ENCODE assay signal across 1 cellular context in the genomic region with DNA sequence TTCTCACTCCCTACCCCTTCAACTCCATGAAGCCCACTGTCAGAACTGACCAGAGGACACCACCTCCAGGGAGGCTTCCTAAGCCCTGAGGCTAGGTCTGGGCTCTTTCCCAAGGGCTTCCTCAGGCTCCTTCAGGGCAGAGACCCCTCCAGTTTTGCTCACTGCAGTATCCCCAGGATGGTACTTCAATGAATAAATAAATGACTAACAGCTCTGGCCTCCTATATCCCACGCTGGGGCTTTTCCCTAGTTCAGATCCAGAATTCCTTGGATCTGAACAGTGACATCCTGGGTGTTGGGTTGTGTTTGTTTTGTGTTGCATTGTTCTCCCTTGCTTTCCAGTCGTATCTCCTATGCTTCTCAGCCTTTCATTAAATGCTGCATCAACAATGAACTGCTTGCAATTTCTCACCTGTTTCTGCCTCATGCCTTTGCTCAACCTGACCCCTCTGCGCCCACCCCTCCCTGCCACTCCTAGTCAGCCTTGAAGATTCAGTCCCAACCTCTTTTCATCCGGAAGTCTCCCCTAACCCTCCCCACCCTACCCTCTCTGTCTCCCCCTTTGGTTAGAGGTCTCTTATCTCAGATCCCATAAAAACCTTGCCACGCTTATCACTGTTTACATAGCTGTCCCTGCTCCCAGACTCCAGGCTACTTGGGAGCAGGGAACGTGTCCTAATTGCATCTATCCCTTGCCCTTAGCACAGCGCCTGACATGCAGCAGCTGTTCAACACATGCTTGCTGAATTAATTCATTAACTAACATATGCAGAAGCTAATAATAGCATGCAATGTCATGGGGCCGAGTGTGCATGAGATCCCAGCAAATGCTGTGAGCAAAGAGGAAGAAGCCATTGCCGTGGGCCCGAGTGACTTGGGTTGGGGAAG.
TF ChIP-seq lines count a peak whose summit lies in the region.

No MANE protein-coding gene starts in this region.

TF ChIP-seq in HEK293, 187 proteins besides CTCF, POLR2A, EP300 and RAD21 (continued from another document and continues in another):
- TF ChIP-seq ZFP3 (tag by site-specific recombination; IDR thresholded peaks at IDR 0.05; ENCODE audit: low read depth) (no peak), ZNF423 (tag by site-specific recombination; IDR thresholded peaks at IDR 0.05) (no peak), ATF2 (tag by site-specific recombination; IDR thresholded peaks at IDR 0.05; ENCODE audit: low read depth) (no peak), ZFP69B (tag by site-specific recombination; IDR thresholded peaks at IDR 0.05) (0 out of 2 replicates have a peak, but pooled peaks have one; percentile 41), ZNF692 (tag by site-specific recombination; IDR thresholded peaks at IDR 0.05) (peak; percentile 56; the same call in 1 of the 2 replicates), PRDM10 (tag by site-specific recombination; IDR thresholded peaks at IDR 0.05) (peak; percentile 57), ZNF670 (tag by site-specific recombination; IDR thresholded peaks at IDR 0.05; ENCODE audit: low read depth) (no peak), MYNN (tag by site-specific recombination; IDR thresholded peaks at IDR 0.05; ENCODE audit: borderline replicate concordance) (0 out of 2 replicates have a peak, but pooled peaks have one; percentile 33), ZNF133 (tag by site-specific recombination; IDR thresholded peaks at IDR 0.05) (no peak), ZNF239 (tag by site-specific recombination; IDR thresholded peaks at IDR 0.05) (no peak), ZNF416 (tag by site-specific recombination; IDR thresholded peaks at IDR 0.05) (no peak), ZNF157 (tag by site-specific recombination; IDR thresholded peaks at IDR 0.05) (no peak), ZNF488 (tag by site-specific recombination; IDR thresholded peaks at IDR 0.05) (peak; percentile 79), YY2 (tag by site-specific recombination; IDR thresholded peaks at IDR 0.05) (no peak), ZNF555 (tag by site-specific recombination; conservative IDR thresholded peaks at IDR 0.05) (no peak), RBAK (tag by site-specific recombination; IDR thresholded peaks at IDR 0.05) (no peak), ZNF791 (tag by site-specific recombination; IDR thresholded peaks at IDR 0.05) (no peak), ZNF146 (tag by site-specific recombination; IDR thresholded peaks at IDR 0.05) (no peak), ZNF132 (tag by site-specific recombination; IDR thresholded peaks at IDR 0.05; ENCODE audit: borderline replicate concordance) (no peak), ZSCAN5A (tag by site-specific recombination; IDR thresholded peaks at IDR 0.05) (no peak), SP3 (tag by site-specific recombination; IDR thresholded peaks at IDR 0.05) (no peak), ZNF677 (tag by site-specific recombination; IDR thresholded peaks at IDR 0.05) (no peak), MEIS1 (CRISPR knock-in tag; IDR thresholded peaks at IDR 0.05; ENCODE audit: borderline replicate concordance) (no peak), HOXD13 (CRISPR knock-in tag; IDR thresholded peaks at IDR 0.05; ENCODE audit: borderline replicate concordance) (no peak), ZNF354C (tag by site-specific recombination; IDR thresholded peaks at IDR 0.05; ENCODE audit: borderline replicate concordance, low read depth) (no peak), ZNF473 (tag by site-specific recombination; IDR thresholded peaks at IDR 0.05) (no peak), ZNF600 (tag by site-specific recombination; IDR thresholded peaks at IDR 0.05) (peak; percentile 46; the same call in 1 of the 2 replicates), ZNF221 (tag by site-specific recombination; IDR thresholded peaks at IDR 0.05; ENCODE audit: borderline replicate concordance) (no peak), KLF17 (tag by site-specific recombination; IDR thresholded peaks at IDR 0.05) (peak; percentile 97), PRDM6 (tag by site-specific recombination; IDR thresholded peaks at IDR 0.05) (no peak), ZNF571 (tag by site-specific recombination; IDR thresholded peaks at IDR 0.05) (no peak), ZNF837 (tag by site-specific recombination; IDR thresholded peaks at IDR 0.05) (no peak), ZSCAN23 (tag by site-specific recombination; IDR thresholded peaks at IDR 0.05) (no peak), WT1 (tag by site-specific recombination; IDR thresholded peaks at IDR 0.05) (peak; percentile 73), ZNF202 (tag by site-specific recombination; IDR thresholded peaks at IDR 0.05; ENCODE audit: borderline replicate concordance) (no peak), FEZF1 (tag by site-specific recombination; IDR thresholded peaks at IDR 0.05) (peak; percentile 54; the same call in 1 of the 2 replicates)
- TF ChIP-seq, protein P1, sequence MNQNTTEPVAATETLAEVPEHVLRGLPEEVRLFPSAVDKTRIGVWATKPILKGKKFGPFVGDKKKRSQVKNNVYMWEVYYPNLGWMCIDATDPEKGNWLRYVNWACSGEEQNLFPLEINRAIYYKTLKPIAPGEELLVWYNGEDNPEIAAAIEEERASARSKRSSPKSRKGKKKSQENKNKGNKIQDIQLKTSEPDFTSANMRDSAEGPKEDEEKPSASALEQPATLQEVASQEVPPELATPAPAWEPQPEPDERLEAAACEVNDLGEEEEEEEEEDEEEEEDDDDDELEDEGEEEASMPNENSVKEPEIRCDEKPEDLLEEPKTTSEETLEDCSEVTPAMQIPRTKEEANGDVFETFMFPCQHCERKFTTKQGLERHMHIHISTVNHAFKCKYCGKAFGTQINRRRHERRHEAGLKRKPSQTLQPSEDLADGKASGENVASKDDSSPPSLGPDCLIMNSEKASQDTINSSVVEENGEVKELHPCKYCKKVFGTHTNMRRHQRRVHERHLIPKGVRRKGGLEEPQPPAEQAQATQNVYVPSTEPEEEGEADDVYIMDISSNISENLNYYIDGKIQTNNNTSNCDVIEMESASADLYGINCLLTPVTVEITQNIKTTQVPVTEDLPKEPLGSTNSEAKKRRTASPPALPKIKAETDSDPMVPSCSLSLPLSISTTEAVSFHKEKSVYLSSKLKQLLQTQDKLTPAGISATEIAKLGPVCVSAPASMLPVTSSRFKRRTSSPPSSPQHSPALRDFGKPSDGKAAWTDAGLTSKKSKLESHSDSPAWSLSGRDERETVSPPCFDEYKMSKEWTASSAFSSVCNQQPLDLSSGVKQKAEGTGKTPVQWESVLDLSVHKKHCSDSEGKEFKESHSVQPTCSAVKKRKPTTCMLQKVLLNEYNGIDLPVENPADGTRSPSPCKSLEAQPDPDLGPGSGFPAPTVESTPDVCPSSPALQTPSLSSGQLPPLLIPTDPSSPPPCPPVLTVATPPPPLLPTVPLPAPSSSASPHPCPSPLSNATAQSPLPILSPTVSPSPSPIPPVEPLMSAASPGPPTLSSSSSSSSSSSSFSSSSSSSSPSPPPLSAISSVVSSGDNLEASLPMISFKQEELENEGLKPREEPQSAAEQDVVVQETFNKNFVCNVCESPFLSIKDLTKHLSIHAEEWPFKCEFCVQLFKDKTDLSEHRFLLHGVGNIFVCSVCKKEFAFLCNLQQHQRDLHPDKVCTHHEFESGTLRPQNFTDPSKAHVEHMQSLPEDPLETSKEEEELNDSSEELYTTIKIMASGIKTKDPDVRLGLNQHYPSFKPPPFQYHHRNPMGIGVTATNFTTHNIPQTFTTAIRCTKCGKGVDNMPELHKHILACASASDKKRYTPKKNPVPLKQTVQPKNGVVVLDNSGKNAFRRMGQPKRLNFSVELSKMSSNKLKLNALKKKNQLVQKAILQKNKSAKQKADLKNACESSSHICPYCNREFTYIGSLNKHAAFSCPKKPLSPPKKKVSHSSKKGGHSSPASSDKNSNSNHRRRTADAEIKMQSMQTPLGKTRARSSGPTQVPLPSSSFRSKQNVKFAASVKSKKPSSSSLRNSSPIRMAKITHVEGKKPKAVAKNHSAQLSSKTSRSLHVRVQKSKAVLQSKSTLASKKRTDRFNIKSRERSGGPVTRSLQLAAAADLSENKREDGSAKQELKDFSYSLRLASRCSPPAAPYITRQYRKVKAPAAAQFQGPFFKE (tag by site-specific recombination; IDR thresholded peaks at IDR 0.05; ENCODE audit: borderline replicate concordance), result no peak
